8 cellular contexts compared by ENCODE assay signal in genomic region chr11:116772443-116773202, GRCh38. TPM values are rescaled to one million over a fixed set of nuclear protein-coding genes. Genes with fewer than 3 reads are reported as not detected.
A peak's percentile ranks its signal among the peaks of the same experiment; 100 is the strongest.
DNase-seq lines count a peak whose midpoint lies in the region; ATAC-seq and TF ChIP-seq lines count a peak whose summit lies in the region.

TSS of gene BUD13 (minus strand) at chr11:116772987. CDS start at chr11:116772964, 23 bp downstream.

- no peak for TF ChIP-seq CTCF in AG04450 (IDR thresholded peaks at IDR 0.05; ENCODE audit: low read depth, low read length)

- ATAC-seq in GM18873 (IDR thresholded peaks at IDR 0.05; ENCODE audit: low FRiP score, unreplicated experiment) (peak; percentile 71), HG03135 (IDR thresholded peaks at IDR 0.05; ENCODE audit: unreplicated experiment) (peak; percentile 79)

- peak within 1 kb of the TSS; percentile 89 for H3K4me3 ChIP-seq in AG04450 (ENCODE audit: low read depth, low read length)

- DNase-seq in AG04450 (ENCODE audit: low read depth, low spot score) (peak; percentile 37), NCI-H345 treated with DMSO at 0.1 percent for 48 hours (lab: John Stamatoyannopoulos, UW; ENCODE audit: unreplicated experiment) (peak; percentile 83), caudate nucleus (lab: John Stamatoyannopoulos, UW) (peak in 60 of 61 donors; percentile 36 to 90 (median 82)), iris pigment epithelial cell (ENCODE audit: low read depth) (peak; percentile 83)
- DNase-seq in activated CD4-positive, CD25-positive, alpha-beta regulatory T cell (lab: John Stamatoyannopoulos, UW), result peak; percentile 89 to 92 (median 92)
- DNase-seq in stimulated activated CD4-positive, alpha-beta T cell treated with anti-CD3 and anti-CD28 coated beads, Interleukin-12 subunit alpha, Interleukin-12 subunit beta, amount 100 ng/mL, for 48 hours (ENCODE audit: low read depth in 2 of 3, low spot score in 1 of 3), result peak; percentile 84 to 95 (median 94)

- peak within 1 kb of the TSS; percentile 78 for H3K27ac ChIP-seq in AG04450 (ENCODE audit: low read depth, low read length)
- peak within 1 kb of the TSS; percentile 89 for H3K27ac ChIP-seq in caudate nucleus (ENCODE audit: low read depth, low read length)

- no peaks in the 10 kb centered on the region for H3K27me3 ChIP-seq in AG04450 (ENCODE audit: control insufficient read depth, insufficient read depth, low read length)

- POLR2A ChIA-PET in AG04450 (lab: Yijun Ruan, JAX), result interaction anchor here (0.6 to 1.9 kb wide), 3 partner anchors 15 to 333 kb away, joined by 3 to 11 read pairs (median 4); partner anchors contain the start of gene ZPR1

- H3K9me3 ChIP-seq in AG04450 (ENCODE audit: control insufficient read depth, insufficient read depth, low read length), result no peaks in the 10 kb centered on the region; the same call in 1 of the 2 replicates

- CTCF ChIA-PET in AG04450 (lab: Charles Lee), result interaction anchor here (0.7 to 1.5 kb wide), 2 partner anchors 18 to 29 kb away, joined by 4 to 9 read pairs; partner anchors contain the start of gene APOA5

RNA-seq across cellular contexts. Expression of gene BUD13, which starts in this region (rescaled TPM):
- 11.8 and 12.3 TPM in 2 replicates for polyA plus RNA-seq in AG04450 (2011; rRNA removed)
- polyA minus RNA-seq in AG04450 (2011; rRNA and poly(A)+ RNA removed), result 18.6 and 19.1 TPM in 2 replicates

Comparison
In these comparisons a context has a peak if more than half of its experiments do, and no peak if none do; other contexts are left out.
1. Peak in every context shown above with its lines: DNase-seq, ATAC-seq, H3K4me3 ChIP-seq and H3K27ac ChIP-seq.
2. DNase-seq: peak in every context shown above with its lines; median percentile 94 in stimulated activated CD4-positive, alpha-beta T cell treated with anti-CD3 and anti-CD28 coated beads, Interleukin-12 subunit alpha, Interleukin-12 subunit beta, amount 100 ng/mL, for 48 hours; 92 in activated CD4-positive, CD25-positive, alpha-beta regulatory T cell; 83 in NCI-H345 treated with DMSO at 0.1 percent for 48 hours; 83 in iris pigment epithelial cell; 82 in caudate nucleus; 37 in AG04450.